8 cellular contexts compared by ENCODE assay signal in the genomic region with DNA sequence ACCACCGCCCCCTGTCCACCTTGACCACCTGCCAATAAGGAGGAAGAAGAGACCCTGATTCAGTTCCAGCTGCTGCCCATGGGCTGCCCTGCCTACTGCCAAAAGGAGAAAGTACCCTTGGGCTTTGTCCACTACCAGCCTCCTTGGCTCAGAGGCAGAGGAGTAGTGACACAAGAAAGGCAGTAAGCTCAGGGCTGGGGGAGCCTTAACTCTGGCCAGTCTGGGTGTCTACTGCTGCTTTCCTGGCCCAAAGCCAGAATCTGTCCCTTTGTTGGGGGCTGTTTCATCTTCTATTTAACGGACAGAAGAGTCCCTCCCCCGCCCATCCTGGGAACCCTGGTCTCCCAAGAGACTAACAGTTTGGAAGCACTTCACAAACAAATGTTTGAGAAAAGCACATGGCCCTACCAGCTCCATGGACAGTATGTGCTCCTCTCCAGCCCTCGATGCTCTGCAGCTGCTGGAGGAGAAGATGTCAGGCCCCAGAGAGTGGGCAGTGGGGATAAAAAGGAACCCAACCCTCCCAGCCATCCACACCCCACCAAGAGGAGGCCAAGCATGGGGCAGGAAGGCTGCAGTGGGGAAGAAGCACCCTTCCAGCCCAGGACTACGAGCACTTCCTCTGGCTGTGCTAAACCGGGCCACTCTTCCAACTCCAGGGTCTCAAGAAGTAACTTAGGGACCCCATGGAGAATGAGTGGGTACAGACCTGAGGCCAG. TPM values are rescaled to one million over a fixed set of nuclear protein-coding genes. Genes with fewer than 3 reads are reported as not detected.
A peak's percentile ranks its signal among the peaks of the same experiment; 100 is the strongest.
DNase-seq lines count a peak whose midpoint lies in the region; ATAC-seq, FAIRE-seq and TF ChIP-seq lines count a peak whose summit lies in the region.

No MANE protein-coding gene starts in this region.

- H3K79me2 ChIP-seq in HepG2 (ENCODE audit: insufficient read depth, low read length), result peaks cover 51% of the 10 kb centered on the region

- intact Hi-C loops in HepG2 (cut with micrococcal nuclease; ENCODE audit: unreplicated experiment) (no loop called here), upper lobe of right lung (cut with DNase I) (loop anchor here (10.0 kb wide), 1 partner anchor 53 kb away; a partner anchor contains a TSS)

- no peak for TF ChIP-seq CTCF in HepG2 (CRISPR knock-in tag; IDR thresholded peaks at IDR 0.05)
- no peak for TF ChIP-seq CTCF in upper lobe of right lung (IDR thresholded peaks at IDR 0.05)

- no peaks in the 10 kb centered on the region for H3K27me3 Mint-ChIP-seq in activated naive CD4-positive, alpha-beta T cell treated with anti-CD3 and anti-CD28 coated beads, Interleukin-2, amount 10 ng/mL, durations not matched to agents 7 days and 5 days
- H3K27me3 Mint-ChIP-seq in activated naive CD8-positive, alpha-beta T cell treated with anti-CD3 and anti-CD28 coated beads, Interleukin-2, amount 50 U/mL, for 24 hours, result no peaks in the 10 kb centered on the region

- H3K36me3 Mint-ChIP-seq in activated naive CD4-positive, alpha-beta T cell treated with anti-CD3 and anti-CD28 coated beads, Interleukin-2, amount 10 ng/mL, durations not matched to agents 7 days and 5 days, result peaks cover 74% of the 10 kb centered on the region
- peaks cover 46% of the 10 kb centered on the region for H3K36me3 Mint-ChIP-seq in activated naive CD8-positive, alpha-beta T cell treated with anti-CD3 and anti-CD28 coated beads, Interleukin-2, amount 50 U/mL, for 24 hours (ENCODE audit: low read depth)

- peaks cover 48% of the 10 kb centered on the region for H3K4me1 Mint-ChIP-seq in activated naive CD4-positive, alpha-beta T cell treated with anti-CD3 and anti-CD28 coated beads, Interleukin-2, amount 10 ng/mL, durations not matched to agents 7 days and 5 days
- peaks cover 38% of the 10 kb centered on the region for H3K4me1 Mint-ChIP-seq in activated naive CD8-positive, alpha-beta T cell treated with anti-CD3 and anti-CD28 coated beads, Interleukin-2, amount 50 U/mL, for 24 hours

- H3K27me3 ChIP-seq in HepG2 (ENCODE audit: control insufficient read depth in 1 of 2, insufficient read depth in 2 of 2, low read length in 2 of 2) (no peaks in the 10 kb centered on the region; a peak in 1 of 5 replicates), upper lobe of right lung (no peaks in the 10 kb centered on the region)

- DNase-seq in activated naive CD4-positive, alpha-beta T cell treated with anti-CD3 and anti-CD28 coated beads, Interleukin-2, amount 10 ng/mL, durations not matched to agents 7 days and 5 days, result no peak
- no peak for DNase-seq in activated naive CD4-positive, alpha-beta T cell treated with Interleukin-2 at 50 U/mL for 16 hours
- no peak for DNase-seq in activated naive CD8-positive, alpha-beta T cell treated with anti-CD3 and anti-CD28 coated beads, Interleukin-2, amount 50 U/mL, for 24 hours
- DNase-seq in HepG2 (ENCODE audit: low spot score) (no peak), upper lobe of right lung (no peak), HCEC 1CT (no peak), NCI-H2196 (lab: John Stamatoyannopoulos, UW; ENCODE audit: unreplicated experiment) (no peak)

- POLR2A ChIA-PET in HepG2 (lab: Yijun Ruan, JAX), result interaction anchor here (1.0 to 6.6 kb wide), 9 partner anchors 9 to 52 kb away, joined by 3 to 80 read pairs (median 19); a partner anchor contains a TSS

- no peaks in the 10 kb centered on the region for H3K9me3 ChIP-seq in HepG2 (ENCODE audit: low read length)
- H3K9me3 ChIP-seq in upper lobe of right lung, result no peaks in the 10 kb centered on the region

- H3K4me1 ChIP-seq in HepG2 (ENCODE audit: insufficient read depth, low read length) (peaks cover 39% of the 10 kb centered on the region), upper lobe of right lung (peaks cover 27% of the 10 kb centered on the region)

- TF ChIP-seq EP300 in HepG2 (IDR thresholded peaks at IDR 0.05; ENCODE audit: low read depth in 2 of 2, low read length in 2 of 2) (no peak), HepG2 (CRISPR knock-in tag; IDR thresholded peaks at IDR 0.05; ENCODE audit: borderline replicate concordance) (no peak)

- TF ChIP-seq RAD21 in HepG2 (CRISPR knock-in tag; IDR thresholded peaks at IDR 0.05), result no peak

- TF ChIP-seq POLR2A in HepG2 (IDR thresholded peaks at IDR 0.05; ENCODE audit: insufficient read depth in 1 of 2, low read depth in 2 of 2, low read length in 2 of 2), result no peak

- H3K4me2 ChIP-seq in HepG2 (ENCODE audit: low read depth, low read length), result peak overlapping the region; percentile 91

- H3K4me3 ChIP-seq in HepG2 (replicated peaks in 1 of 3; ENCODE audit: insufficient read depth in 1 of 3, low read depth in 2 of 3, low read length in 3 of 3), result peak overlapping the region; percentile 91 to 93 (median 93)
- H3K4me3 ChIP-seq in upper lobe of right lung, result peak overlapping the region; percentile 74

- H3K4me3 Mint-ChIP-seq in activated naive CD4-positive, alpha-beta T cell treated with anti-CD3 and anti-CD28 coated beads, Interleukin-2, amount 10 ng/mL, durations not matched to agents 7 days and 5 days, result peak overlapping the region; percentile 95
- peak overlapping the region; percentile 100 for H3K4me3 Mint-ChIP-seq in activated naive CD8-positive, alpha-beta T cell treated with anti-CD3 and anti-CD28 coated beads, Interleukin-2, amount 50 U/mL, for 24 hours

- H3K27ac ChIP-seq in HepG2 (ENCODE audit: extremely low read length, insufficient read depth, low read length) (peak overlapping the region; percentile 81), upper lobe of right lung (peak overlapping the region; percentile 88)

- FAIRE-seq in HepG2 (lab: Jason Lieb, UNC), result no peak

- no TSS peak for BruUV-seq in HepG2 (replicated peaks; lab: Mats Ljungman, UMichigan)

- H3K9me3 Mint-ChIP-seq in activated naive CD4-positive, alpha-beta T cell treated with anti-CD3 and anti-CD28 coated beads, Interleukin-2, amount 10 ng/mL, durations not matched to agents 7 days and 5 days, result no peaks in the 10 kb centered on the region
- no peaks in the 10 kb centered on the region for H3K9me3 Mint-ChIP-seq in activated naive CD8-positive, alpha-beta T cell treated with anti-CD3 and anti-CD28 coated beads, Interleukin-2, amount 50 U/mL, for 24 hours

- H3K9ac ChIP-seq in HepG2 (ENCODE audit: insufficient read depth, low read depth, low read length), result peak overlapping the region; percentile 91

- 27% methylated on average over 5 of the region's 6 CpGs for WGBS in HepG2 (ENCODE audit: low lambda C conversion rate)

- peak overlapping the region; percentile 86 for H3K27ac Mint-ChIP-seq in activated naive CD4-positive, alpha-beta T cell treated with anti-CD3 and anti-CD28 coated beads, Interleukin-2, amount 10 ng/mL, durations not matched to agents 7 days and 5 days
- peak overlapping the region; percentile 59 for H3K27ac Mint-ChIP-seq in activated naive CD8-positive, alpha-beta T cell treated with anti-CD3 and anti-CD28 coated beads, Interleukin-2, amount 50 U/mL, for 24 hours

- CTCF ChIA-PET in activated naive CD4-positive, alpha-beta T cell treated with anti-CD3 and anti-CD28 coated beads, Interleukin-2, amount 10 ng/mL, durations not matched to agents 7 days and 5 days (lab: Charles Lee), result interaction anchor here (1.3 to 1.4 kb wide), 2 partner anchors 51 to 67 kb away, joined by 5 to 8 read pairs; a partner anchor contains a TSS
- CTCF ChIA-PET in HepG2 (lab: Yijun Ruan, JAX; ENCODE audit: low intra/inter-chr PET ratio, low total read pairs), result interaction anchor here (2.3 kb wide), 1 partner anchor 66 kb away, joined by 15 read pairs; no protein-coding TSS in a partner anchor

- no peak for ATAC-seq in activated naive CD8-positive, alpha-beta T cell treated with anti-CD3 and anti-CD28 coated beads, Interleukin-2, amount 50 U/mL, for 24 hours
- no peak; the same call in 2 of the 3 replicates for ATAC-seq in HepG2
- ATAC-seq in upper lobe of right lung, result no peak
- ATAC-seq in GM18907 (IDR thresholded peaks at IDR 0.05; ENCODE audit: unreplicated experiment), result no peak

- H2AFZ ChIP-seq in HepG2 (ENCODE audit: low read length), result no peak overlapping the region

- in situ Hi-C loops in HepG2 (cut with HindIII; ENCODE audit: extremely low pct_ligation_motif_present, low pct_unique_long_range_greater_than_20kb), result no loop called here

- no peaks in the 10 kb centered on the region for H4K20me1 ChIP-seq in HepG2 (ENCODE audit: insufficient read depth, low read length)

- H3K36me3 ChIP-seq in HepG2 (replicated peaks in 1 of 2; ENCODE audit: control insufficient read depth in 1 of 2, insufficient read depth in 2 of 2, low read length in 2 of 2) (peaks cover 33 to 55% of the 10 kb centered on the region in 2 experiments), upper lobe of right lung (peaks cover 57% of the 10 kb centered on the region)

RNA-seq across cellular contexts. Expression of a gene that starts 1.3 kb away (rescaled TPM):
- total RNA-seq in HepG2 (2016; rRNA removed; fragmentation: Illumina TruSeq; extraction: Trizol), result 22.2 and 35.0 TPM in 2 replicates
- total RNA-seq in HepG2 (2016; cell fraction: cytosol; rRNA removed; fragmentation: Illumina TruSeq; extraction: Trizol; ENCODE audit: low read depth), result 4.5 and 6.5 TPM in 2 replicates
- 20.4 and 32.7 TPM in 2 replicates for total RNA-seq in HepG2 (2016; cell fraction: insoluble cytoplasmic fraction; rRNA removed; fragmentation: Illumina TruSeq; extraction: Trizol)
- 16.0 and 25.9 TPM in 2 replicates for total RNA-seq in HepG2 (2016; cell fraction: membrane; rRNA removed; fragmentation: Illumina TruSeq; extraction: Trizol)
- total RNA-seq in HepG2 (2016; cell fraction: nucleus; rRNA removed; fragmentation: Illumina TruSeq; extraction: Trizol), result 35.0 and 40.9 TPM in 2 replicates
- 131 and 172 TPM in 2 replicates for polyA plus RNA-seq in HepG2 (2011; rRNA removed)
- 123 and 128 TPM in 2 replicates for polyA plus RNA-seq in HepG2 (2011; cell fraction: cytosol; rRNA removed)
- 189 and 211 TPM in 2 replicates for polyA plus RNA-seq in HepG2 (2011; cell fraction: nucleus; rRNA removed)
- polyA plus RNA-seq in HepG2 (2012), result 94.7 and 110 TPM in 2 replicates
- 5.3 and 5.7 TPM in 2 replicates for polyA plus RNA-seq in HepG2 (2016; cell fraction: cytosol; fragmentation: Illumina TruSeq; extraction: Trizol; ENCODE audit: low read depth)
- polyA plus RNA-seq in HepG2 (2016; cell fraction: insoluble cytoplasmic fraction; fragmentation: Illumina TruSeq; extraction: Trizol; ENCODE audit: low read depth), result 22.5 and 28.3 TPM in 2 replicates
- 17.7 and 19.4 TPM in 2 replicates for polyA plus RNA-seq in HepG2 (2016; cell fraction: membrane; fragmentation: Illumina TruSeq; extraction: Trizol; ENCODE audit: low read depth)
- 57.3 and 62.1 TPM in 2 replicates for polyA plus RNA-seq in HepG2 (2016; cell fraction: nucleus; fragmentation: Illumina TruSeq; extraction: Trizol; ENCODE audit: insufficient read depth, low read depth)
- 133 and 388 TPM in 2 replicates for polyA minus RNA-seq in HepG2 (2011; rRNA and poly(A)+ RNA removed; ENCODE audit: low replicate concordance)
- 97.2 and 111 TPM in 2 replicates for polyA minus RNA-seq in HepG2 (2011; cell fraction: cytosol; rRNA and poly(A)+ RNA removed)
- 57.6 and 91.8 TPM in 2 replicates for polyA minus RNA-seq in HepG2 (2011; cell fraction: nucleus; rRNA and poly(A)+ RNA removed)
- total RNA-seq in upper lobe of right lung, result 48.2 TPM

RNA-seq across cellular contexts. Expression of a gene that starts 1.4 kb away (rescaled TPM):
- 14.6 and 25.3 TPM in 2 replicates for total RNA-seq in HepG2 (2016; rRNA removed; fragmentation: Illumina TruSeq; extraction: Trizol)
- total RNA-seq in HepG2 (2016; cell fraction: cytosol; rRNA removed; fragmentation: Illumina TruSeq; extraction: Trizol; ENCODE audit: low read depth), result 7.2 and 11.5 TPM in 2 replicates
- total RNA-seq in HepG2 (2016; cell fraction: insoluble cytoplasmic fraction; rRNA removed; fragmentation: Illumina TruSeq; extraction: Trizol), result 15.1 and 28.1 TPM in 2 replicates
- total RNA-seq in HepG2 (2016; cell fraction: membrane; rRNA removed; fragmentation: Illumina TruSeq; extraction: Trizol), result 9.6 and 9.7 TPM in 2 replicates
- total RNA-seq in HepG2 (2016; cell fraction: nucleus; rRNA removed; fragmentation: Illumina TruSeq; extraction: Trizol), result 35.5 and 43.3 TPM in 2 replicates
- polyA plus RNA-seq in HepG2 (2011; rRNA removed), result 128 and 131 TPM in 2 replicates
- polyA plus RNA-seq in HepG2 (2011; cell fraction: cytosol; rRNA removed), result 31.4 and 41.4 TPM in 2 replicates
- polyA plus RNA-seq in HepG2 (2011; cell fraction: nucleus; rRNA removed), result 741 and 801 TPM in 2 replicates
- polyA plus RNA-seq in HepG2 (2012), result 97.7 and 105 TPM in 2 replicates
- polyA plus RNA-seq in HepG2 (2016; cell fraction: cytosol; fragmentation: Illumina TruSeq; extraction: Trizol; ENCODE audit: low read depth), result 1.9 and 2.1 TPM in 2 replicates
- 12.2 and 12.4 TPM in 2 replicates for polyA plus RNA-seq in HepG2 (2016; cell fraction: insoluble cytoplasmic fraction; fragmentation: Illumina TruSeq; extraction: Trizol; ENCODE audit: low read depth)
- 3.0 and 3.3 TPM in 2 replicates for polyA plus RNA-seq in HepG2 (2016; cell fraction: membrane; fragmentation: Illumina TruSeq; extraction: Trizol; ENCODE audit: low read depth)
- polyA plus RNA-seq in HepG2 (2016; cell fraction: nucleus; fragmentation: Illumina TruSeq; extraction: Trizol; ENCODE audit: insufficient read depth, low read depth), result 74.4 and 78.7 TPM in 2 replicates
- 27.1 and 66.1 TPM in 2 replicates for polyA minus RNA-seq in HepG2 (2011; rRNA and poly(A)+ RNA removed; ENCODE audit: low replicate concordance)
- polyA minus RNA-seq in HepG2 (2011; cell fraction: cytosol; rRNA and poly(A)+ RNA removed), result 26.1 and 28.4 TPM in 2 replicates
- polyA minus RNA-seq in HepG2 (2011; cell fraction: nucleus; rRNA and poly(A)+ RNA removed), result 218 and 249 TPM in 2 replicates
- 37.6 TPM for total RNA-seq in upper lobe of right lung

RNA-seq across cellular contexts. Expression of a gene that starts 9.4 kb away (rescaled TPM):
- total RNA-seq in HepG2 (2016; rRNA removed; fragmentation: Illumina TruSeq; extraction: Trizol) (51.3 and 137 TPM in 2 replicates), upper lobe of right lung (18.2 TPM)
- 28.1 and 35.8 TPM in 2 replicates for total RNA-seq in HepG2 (2016; cell fraction: cytosol; rRNA removed; fragmentation: Illumina TruSeq; extraction: Trizol; ENCODE audit: low read depth)
- total RNA-seq in HepG2 (2016; cell fraction: insoluble cytoplasmic fraction; rRNA removed; fragmentation: Illumina TruSeq; extraction: Trizol), result 43.5 and 141 TPM in 2 replicates
- 47.7 and 48.7 TPM in 2 replicates for total RNA-seq in HepG2 (2016; cell fraction: membrane; rRNA removed; fragmentation: Illumina TruSeq; extraction: Trizol)
- total RNA-seq in HepG2 (2016; cell fraction: nucleus; rRNA removed; fragmentation: Illumina TruSeq; extraction: Trizol), result 116 and 133 TPM in 2 replicates
- 91.1 and 106 TPM in 2 replicates for polyA plus RNA-seq in HepG2 (2011; rRNA removed)
- polyA plus RNA-seq in HepG2 (2011; cell fraction: cytosol; rRNA removed), result 41.3 and 55.0 TPM in 2 replicates
- polyA plus RNA-seq in HepG2 (2011; cell fraction: nucleus; rRNA removed), result 379 and 422 TPM in 2 replicates
- 116 and 121 TPM in 2 replicates for polyA plus RNA-seq in HepG2 (2012)
- polyA plus RNA-seq in HepG2 (2016; cell fraction: cytosol; fragmentation: Illumina TruSeq; extraction: Trizol; ENCODE audit: low read depth), result 19.8 and 20.8 TPM in 2 replicates
- polyA plus RNA-seq in HepG2 (2016; cell fraction: insoluble cytoplasmic fraction; fragmentation: Illumina TruSeq; extraction: Trizol; ENCODE audit: low read depth), result 40.4 and 42.9 TPM in 2 replicates
- 30.7 and 31.5 TPM in 2 replicates for polyA plus RNA-seq in HepG2 (2016; cell fraction: membrane; fragmentation: Illumina TruSeq; extraction: Trizol; ENCODE audit: low read depth)
- 219 and 220 TPM in 2 replicates for polyA plus RNA-seq in HepG2 (2016; cell fraction: nucleus; fragmentation: Illumina TruSeq; extraction: Trizol; ENCODE audit: insufficient read depth, low read depth)
- polyA minus RNA-seq in HepG2 (2011; rRNA and poly(A)+ RNA removed; ENCODE audit: low replicate concordance), result 38.6 and 282 TPM in 2 replicates
- polyA minus RNA-seq in HepG2 (2011; cell fraction: cytosol; rRNA and poly(A)+ RNA removed), result 35.0 and 43.2 TPM in 2 replicates
- polyA minus RNA-seq in HepG2 (2011; cell fraction: nucleus; rRNA and poly(A)+ RNA removed), result 86.5 and 121 TPM in 2 replicates

RNA-seq across cellular contexts. Expression of a gene that starts 17.1 kb away (rescaled TPM):
- total RNA-seq in HepG2 (2016; rRNA removed; fragmentation: Illumina TruSeq; extraction: Trizol) (2.7 and 6.8 TPM in 2 replicates), upper lobe of right lung (10.0 TPM)
- total RNA-seq in HepG2 (2016; cell fraction: cytosol; rRNA removed; fragmentation: Illumina TruSeq; extraction: Trizol; ENCODE audit: low read depth), result 1.8 and 3.4 TPM in 2 replicates
- total RNA-seq in HepG2 (2016; cell fraction: insoluble cytoplasmic fraction; rRNA removed; fragmentation: Illumina TruSeq; extraction: Trizol), result 2.6 and 6.8 TPM in 2 replicates
- total RNA-seq in HepG2 (2016; cell fraction: membrane; rRNA removed; fragmentation: Illumina TruSeq; extraction: Trizol), result 4.9 and 6.4 TPM in 2 replicates
- total RNA-seq in HepG2 (2016; cell fraction: nucleus; rRNA removed; fragmentation: Illumina TruSeq; extraction: Trizol), result 5.0 and 7.5 TPM in 2 replicates
- 6.2 and 7.3 TPM in 2 replicates for polyA plus RNA-seq in HepG2 (2011; rRNA removed)
- polyA plus RNA-seq in HepG2 (2011; cell fraction: cytosol; rRNA removed), result 5.5 and 6.3 TPM in 2 replicates
- polyA plus RNA-seq in HepG2 (2011; cell fraction: nucleus; rRNA removed), result 6.0 and 6.8 TPM in 2 replicates
- 3.7 and 4.4 TPM in 2 replicates for polyA plus RNA-seq in HepG2 (2012)
- polyA plus RNA-seq in HepG2 (2016; cell fraction: cytosol; fragmentation: Illumina TruSeq; extraction: Trizol; ENCODE audit: low read depth), result 1.5 and 2.7 TPM in 2 replicates
- polyA plus RNA-seq in HepG2 (2016; cell fraction: insoluble cytoplasmic fraction; fragmentation: Illumina TruSeq; extraction: Trizol; ENCODE audit: low read depth), result 2.3 and 3.0 TPM in 2 replicates
- 3.5 and 4.0 TPM in 2 replicates for polyA plus RNA-seq in HepG2 (2016; cell fraction: membrane; fragmentation: Illumina TruSeq; extraction: Trizol; ENCODE audit: low read depth)
- 9.0 and 11.6 TPM in 2 replicates for polyA plus RNA-seq in HepG2 (2016; cell fraction: nucleus; fragmentation: Illumina TruSeq; extraction: Trizol; ENCODE audit: insufficient read depth, low read depth)
- 5.1 and 6.4 TPM in 2 replicates for polyA minus RNA-seq in HepG2 (2011; rRNA and poly(A)+ RNA removed; ENCODE audit: low replicate concordance)
- 1.7 and 2.6 TPM in 2 replicates for polyA minus RNA-seq in HepG2 (2011; cell fraction: cytosol; rRNA and poly(A)+ RNA removed)
- polyA minus RNA-seq in HepG2 (2011; cell fraction: nucleus; rRNA and poly(A)+ RNA removed), result 6.1 and 6.7 TPM in 2 replicates

RNA-seq across cellular contexts. Expression of a gene that starts 17.1 kb away (rescaled TPM):
- total RNA-seq in HepG2 (2016; rRNA removed; fragmentation: Illumina TruSeq; extraction: Trizol), result 27.0 and 28.0 TPM in 2 replicates
- total RNA-seq in HepG2 (2016; cell fraction: cytosol; rRNA removed; fragmentation: Illumina TruSeq; extraction: Trizol; ENCODE audit: low read depth), result 31.9 and 35.5 TPM in 2 replicates
- total RNA-seq in HepG2 (2016; cell fraction: insoluble cytoplasmic fraction; rRNA removed; fragmentation: Illumina TruSeq; extraction: Trizol), result 21.9 and 24.8 TPM in 2 replicates
- total RNA-seq in HepG2 (2016; cell fraction: membrane; rRNA removed; fragmentation: Illumina TruSeq; extraction: Trizol), result 61.2 and 65.9 TPM in 2 replicates
- total RNA-seq in HepG2 (2016; cell fraction: nucleus; rRNA removed; fragmentation: Illumina TruSeq; extraction: Trizol), result 19.2 and 22.9 TPM in 2 replicates
- polyA plus RNA-seq in HepG2 (2011; rRNA removed), result 50.9 and 60.5 TPM in 2 replicates
- polyA plus RNA-seq in HepG2 (2011; cell fraction: cytosol; rRNA removed), result 56.2 and 60.4 TPM in 2 replicates
- 80.4 and 87.0 TPM in 2 replicates for polyA plus RNA-seq in HepG2 (2011; cell fraction: nucleus; rRNA removed)
- 25.9 and 27.6 TPM in 2 replicates for polyA plus RNA-seq in HepG2 (2012)
- 43.0 and 56.8 TPM in 2 replicates for polyA plus RNA-seq in HepG2 (2016; cell fraction: cytosol; fragmentation: Illumina TruSeq; extraction: Trizol; ENCODE audit: low read depth)
- 23.1 and 28.9 TPM in 2 replicates for polyA plus RNA-seq in HepG2 (2016; cell fraction: insoluble cytoplasmic fraction; fragmentation: Illumina TruSeq; extraction: Trizol; ENCODE audit: low read depth)
- 54.8 and 59.8 TPM in 2 replicates for polyA plus RNA-seq in HepG2 (2016; cell fraction: membrane; fragmentation: Illumina TruSeq; extraction: Trizol; ENCODE audit: low read depth)
- polyA plus RNA-seq in HepG2 (2016; cell fraction: nucleus; fragmentation: Illumina TruSeq; extraction: Trizol; ENCODE audit: insufficient read depth, low read depth), result 35.1 and 36.1 TPM in 2 replicates
- 37.1 and 63.8 TPM in 2 replicates for polyA minus RNA-seq in HepG2 (2011; rRNA and poly(A)+ RNA removed; ENCODE audit: low replicate concordance)
- 12.2 and 18.8 TPM in 2 replicates for polyA minus RNA-seq in HepG2 (2011; cell fraction: cytosol; rRNA and poly(A)+ RNA removed)
- 36.2 and 47.5 TPM in 2 replicates for polyA minus RNA-seq in HepG2 (2011; cell fraction: nucleus; rRNA and poly(A)+ RNA removed)
- total RNA-seq in upper lobe of right lung, result 21.4 TPM
